Comparison of ENCODE assay signal across 8 cellular contexts in genomic region chr7:150631866-150632864, GRCh38. TPM values are rescaled to one million over a fixed set of nuclear protein-coding genes. Genes with fewer than 3 reads are reported as not detected.
A peak's percentile ranks its signal among the peaks of the same experiment; 100 is the strongest.
DNase-seq lines count a peak whose midpoint lies in the region; ATAC-seq and TF ChIP-seq lines count a peak whose summit lies in the region.

TSS of gene GIMAP6 (minus strand) at chr7:150632385. CDS start at chr7:150630142, 2,243 bp downstream.

- peaks cover under 1 to 33% (median 25%) of the 10 kb centered on the region in 5 donors for H3K9me3 Mint-ChIP-seq in CD8-positive, alpha-beta memory T cell
- peaks cover 31% of the 10 kb centered on the region for H3K9me3 Mint-ChIP-seq in activated naive CD4-positive, alpha-beta T cell treated with anti-CD3 and anti-CD28 coated beads for 36 hours

- ATAC-seq in GM21529 (IDR thresholded peaks at IDR 0.05; ENCODE audit: unreplicated experiment) = peak; percentile 88

- POLR2A ChIA-PET in CD8-positive, alpha-beta memory T cell (lab: Charles Lee) = interaction anchor here (0.6 to 1.9 kb wide), 13 partner anchors 11 to 183 kb away, joined by 3 to 13 read pairs (median 3); partner anchors contain the start of gene GIMAP7

- intact Hi-C loops in activated naive CD4-positive, alpha-beta T cell treated with anti-CD3 and anti-CD28 coated beads for 36 hours (cut with micrococcal nuclease) = loop anchor here (1.0 to 5.0 kb wide), 6 partner anchors 11 to 123 kb away; partner anchors contain the start of gene GIMAP1

- TF ChIP-seq POLR2A in tibial nerve (IDR thresholded peaks at IDR 0.05) = no peak

- TF ChIP-seq CTCF in tibial nerve (IDR thresholded peaks at IDR 0.05) = no peak

- H3K4me1 Mint-ChIP-seq in CD8-positive, alpha-beta memory T cell = peaks cover 83 to 89% (median 87%) of the 10 kb centered on the region in 3 donors
- H3K4me1 Mint-ChIP-seq in activated naive CD4-positive, alpha-beta T cell treated with anti-CD3 and anti-CD28 coated beads for 36 hours (ENCODE audit: low read depth) = peaks cover 67% of the 10 kb centered on the region

- H3K27me3 ChIP-seq in CD8-positive, alpha-beta memory T cell (ENCODE audit: insufficient read depth, low read length, poor library complexity, severe bottlenecking) = no peaks in the 10 kb centered on the region
- H3K27me3 ChIP-seq in mononuclear cell (ENCODE audit: insufficient read depth, low read length) (no peaks in the 10 kb centered on the region), tibial nerve (no peaks in the 10 kb centered on the region)

- peak; percentile 10 to 59 (median 47) for DNase-seq in CD8-positive, alpha-beta memory T cell
- DNase-seq in NOMO-1 (lab: John Stamatoyannopoulos, UW; ENCODE audit: unreplicated experiment in 2 of 2) (peak; percentile 2 to 16), tibial nerve (ENCODE audit: low spot score in 2 of 2) (no peak), SW 1271 (lab: John Stamatoyannopoulos, UW) (no peak), NCI-H748 treated with DMSO at 0.1 percent for 48 hours (lab: John Stamatoyannopoulos, UW) (no peak)
- peak; percentile 64 for DNase-seq in activated naive CD4-positive, alpha-beta T cell treated with anti-CD3 and anti-CD28 coated beads for 36 hours

- H3K27me3 Mint-ChIP-seq in CD8-positive, alpha-beta memory T cell = no peaks in the 10 kb centered on the region
- no peaks in the 10 kb centered on the region for H3K27me3 Mint-ChIP-seq in activated naive CD4-positive, alpha-beta T cell treated with anti-CD3 and anti-CD28 coated beads for 36 hours (ENCODE audit: low read depth)

- no peaks in the 10 kb centered on the region for H3K9me3 ChIP-seq in CD8-positive, alpha-beta memory T cell (ENCODE audit: low read length)
- no peaks in the 10 kb centered on the region for H3K9me3 ChIP-seq in mononuclear cell (ENCODE audit: low read depth, low read length)
- no peaks in the 10 kb centered on the region for H3K9me3 ChIP-seq in tibial nerve

- CTCF ChIA-PET in CD8-positive, alpha-beta memory T cell (lab: Charles Lee) = interaction anchor here (0.9 to 3.5 kb wide), 12 partner anchors 13 to 182 kb away, joined by 3 to 19 read pairs (median 4); partner anchors contain the start of genes GIMAP1, GIMAP2, GIMAP7 and GIMAP8
- CTCF ChIA-PET in activated naive CD4-positive, alpha-beta T cell treated with anti-CD3 and anti-CD28 coated beads for 36 hours (lab: Charles Lee) = interaction anchor here (0.8 to 2.1 kb wide), 9 partner anchors 9 to 183 kb away, joined by 3 to 9 read pairs (median 4); no protein-coding TSS in a partner anchor

- peak within 1 kb of the TSS; percentile 95 to 100 (median 97) for H3K4me3 Mint-ChIP-seq in CD8-positive, alpha-beta memory T cell
- peak within 1 kb of the TSS; percentile 85 for H3K4me3 Mint-ChIP-seq in activated naive CD4-positive, alpha-beta T cell treated with anti-CD3 and anti-CD28 coated beads for 36 hours

- H3K27ac ChIP-seq in CD8-positive, alpha-beta memory T cell (ENCODE audit: low read depth, low read length) = peak within 1 kb of the TSS; percentile 47
- peak within 1 kb of the TSS in 3 of 4 donors; percentile 18 to 76 (median 45) for H3K27ac ChIP-seq in tibial nerve

- H3K4me1 ChIP-seq in CD8-positive, alpha-beta memory T cell (ENCODE audit: insufficient read depth, low read length) = peaks cover 67% of the 10 kb centered on the region
- peaks cover 63% of the 10 kb centered on the region for H3K4me1 ChIP-seq in mononuclear cell (ENCODE audit: insufficient read depth, low read length)
- H3K4me1 ChIP-seq in tibial nerve = no peaks in the 10 kb centered on the region

- TF ChIP-seq EP300 in tibial nerve (IDR thresholded peaks at IDR 0.05) = no peak

- peaks cover 33% of the 10 kb centered on the region for H3K36me3 ChIP-seq in CD8-positive, alpha-beta memory T cell (ENCODE audit: insufficient read depth, low read length)
- H3K36me3 ChIP-seq in tibial nerve = peaks cover 0 to 7% (median 0%) of the 10 kb centered on the region in 3 donors

- H3K36me3 Mint-ChIP-seq in CD8-positive, alpha-beta memory T cell = peaks cover 36 to 66% (median 58%) of the 10 kb centered on the region in 3 donors
- peaks cover 55% of the 10 kb centered on the region for H3K36me3 Mint-ChIP-seq in activated naive CD4-positive, alpha-beta T cell treated with anti-CD3 and anti-CD28 coated beads for 36 hours (ENCODE audit: low read depth)

- peak within 1 kb of the TSS; percentile 67 for H3K4me3 ChIP-seq in CD8-positive, alpha-beta memory T cell (ENCODE audit: low read length)
- H3K4me3 ChIP-seq in mononuclear cell (ENCODE audit: low read length) (peak within 1 kb of the TSS; percentile 72), tibial nerve (peak within 1 kb of the TSS in 3 of 4 donors; percentile 11 to 42 (median 41))

- H3K27ac Mint-ChIP-seq in CD8-positive, alpha-beta memory T cell = peak within 1 kb of the TSS; percentile 90 to 98 (median 94)
- peak within 1 kb of the TSS; percentile 92 for H3K27ac Mint-ChIP-seq in activated naive CD4-positive, alpha-beta T cell treated with anti-CD3 and anti-CD28 coated beads for 36 hours

- 65 to 75% methylated on average over 9 of the region's 9 CpGs for WGBS in tibial nerve, 2 donors

RNA-seq across cellular contexts. Expression of gene GIMAP6, which starts in this region (rescaled TPM):
- total RNA-seq in CD8-positive, alpha-beta memory T cell = 10 to 100 TPM; 44.9 to 45.8 TPM
- 199 TPM for polyA plus RNA-seq in CD8-positive, alpha-beta memory T cell
- 10 to 100 TPM; 19.2 to 20.7 TPM for total RNA-seq in activated naive CD4-positive, alpha-beta T cell treated with anti-CD3 and anti-CD28 coated beads for 36 hours
- 26.2 TPM for total RNA-seq in mononuclear cell
- 10 to 100 TPM; 14.4 to 68.8 (median 29.4) TPM for total RNA-seq in tibial nerve

Comparison
In these comparisons a context has a peak if more than half of its experiments do, and no peak if none do; other contexts are left out.
1. DNase-seq: peak in CD8-positive, alpha-beta memory T cell (5 of 5), NOMO-1 (2 of 2) and activated naive CD4-positive, alpha-beta T cell treated with anti-CD3 and anti-CD28 coated beads for 36 hours (single experiment); none in tibial nerve (0 of 2), SW 1271 (0 of 2) and NCI-H748 treated with DMSO at 0.1 percent for 48 hours (single experiment).
2. Peak in every context shown above with its lines, with median percentiles within 50 percentile points of each other: H3K4me3 ChIP-seq.